23 cellular contexts compared by ENCODE assay signal in genomic region chr1:63981408-63981773, GRCh38.
"Had no signal": no experiment of that assay in that cellular context is flagged by ENCODE, and none has a peak within 500 bp of the region (broad histone marks: within the 10 kb centered on the region; RNA-seq: fewer than 3 reads in every experiment).

No MANE protein-coding gene starts in this region.

- H3K27me3 Mint-ChIP-seq: activated CD4-positive, alpha-beta memory T cell treated with anti-CD3 and anti-CD28 coated beads for 36 hours; dendritic cell treated with granulocyte-macrophage colony-stimulating factor and Interleukin-4, amounts not matched to agents 40 ng/mL and 50 ng/mL, for 4 days had no signal

- H3K9me3 ChIP-seq: gastrocnemius medialis, sigmoid colon, testis, upper lobe of left lung had no signal

- ATAC-seq: stimulated activated memory B cell treated with anti-CD40 and anti-IgM and Interleukin-4, amounts not matched to agents 10 μg/mL and 1 μg/mL and 100 μg/mL, for 72 hours had no signal

- H3K36me3 ChIP-seq: cardiac muscle cell, gastrocnemius medialis, sigmoid colon, upper lobe of left lung had no signal

- H3K4me1 ChIP-seq: gastrocnemius medialis, testis had no signal

- DNase-seq: activated CD4-positive, alpha-beta memory T cell treated with anti-CD3 and anti-CD28 coated beads for 36 hours; activated CD4-positive, alpha-beta T cell treated with anti-CD3 and anti-CD28 coated beads for 4 hours; activated CD4-positive, CD25-positive, alpha-beta regulatory T cell; activated naive CD4-positive, alpha-beta T cell treated with Interleukin-2 at 50 U/mL for 16 hours; activated naive CD8-positive, alpha-beta T cell treated with anti-CD3 and anti-CD28 coated beads, Interleukin-2, amount 10 ng/mL, durations not matched to agents 7 days and 5 days; activated T-cell treated with anti-CD3 and anti-CD28 coated beads, Interleukin-2, amount 50 U/mL, for 48 hours; amniotic stem cell; effector CD4-positive, alpha-beta T cell; gastrocnemius medialis; hypothalamus; left ventricle myocardium superior; midbrain; nucleus accumbens; sigmoid colon; stimulated activated CD4-positive, alpha-beta T cell treated with anti-CD3 and anti-CD28 coated beads, Interleukin-15, amount 100 ng/mL, for 24 hours; T-helper 9 cell; testis had no signal

- H3K27ac Mint-ChIP-seq: activated CD4-positive, alpha-beta memory T cell treated with anti-CD3 and anti-CD28 coated beads for 36 hours; activated naive CD8-positive, alpha-beta T cell treated with anti-CD3 and anti-CD28 coated beads, Interleukin-2, amount 10 ng/mL, durations not matched to agents 7 days and 5 days; dendritic cell treated with granulocyte-macrophage colony-stimulating factor and Interleukin-4, amounts not matched to agents 40 ng/mL and 50 ng/mL, for 4 days; stimulated activated memory B cell treated with anti-CD40 and anti-IgM and Interleukin-4, amounts not matched to agents 10 μg/mL and 1 μg/mL and 100 μg/mL, for 72 hours had no signal

- H3K27ac ChIP-seq: cardiac muscle cell, gastrocnemius medialis, sigmoid colon, testis had no signal

- H3K36me3 Mint-ChIP-seq: activated CD4-positive, alpha-beta memory T cell treated with anti-CD3 and anti-CD28 coated beads for 36 hours; activated naive CD8-positive, alpha-beta T cell treated with anti-CD3 and anti-CD28 coated beads, Interleukin-2, amount 10 ng/mL, durations not matched to agents 7 days and 5 days; stimulated activated memory B cell treated with anti-CD40 and anti-IgM and Interleukin-4, amounts not matched to agents 10 μg/mL and 1 μg/mL and 100 μg/mL, for 72 hours had no signal

- H3K27me3 ChIP-seq: cardiac muscle cell, gastrocnemius medialis, sigmoid colon, testis, upper lobe of left lung had no signal

- H3K4me3 Mint-ChIP-seq: activated CD4-positive, alpha-beta memory T cell treated with anti-CD3 and anti-CD28 coated beads for 36 hours; activated naive CD8-positive, alpha-beta T cell treated with anti-CD3 and anti-CD28 coated beads, Interleukin-2, amount 10 ng/mL, durations not matched to agents 7 days and 5 days; dendritic cell treated with granulocyte-macrophage colony-stimulating factor and Interleukin-4, amounts not matched to agents 40 ng/mL and 50 ng/mL, for 4 days; stimulated activated memory B cell treated with anti-CD40 and anti-IgM and Interleukin-4, amounts not matched to agents 10 μg/mL and 1 μg/mL and 100 μg/mL, for 72 hours had no signal

- H3K9me3 Mint-ChIP-seq: activated CD4-positive, alpha-beta memory T cell treated with anti-CD3 and anti-CD28 coated beads for 36 hours; activated naive CD8-positive, alpha-beta T cell treated with anti-CD3 and anti-CD28 coated beads, Interleukin-2, amount 10 ng/mL, durations not matched to agents 7 days and 5 days; dendritic cell treated with granulocyte-macrophage colony-stimulating factor and Interleukin-4, amounts not matched to agents 40 ng/mL and 50 ng/mL, for 4 days had no signal

- FAIRE-seq: endometrium had no signal

- H3K4me3 ChIP-seq: cardiac muscle cell, gastrocnemius medialis, sigmoid colon, smooth muscle cell, testis, upper lobe of left lung had no signal

- H3K4me1 Mint-ChIP-seq: activated naive CD8-positive, alpha-beta T cell treated with anti-CD3 and anti-CD28 coated beads, Interleukin-2, amount 10 ng/mL, durations not matched to agents 7 days and 5 days; stimulated activated memory B cell treated with anti-CD40 and anti-IgM and Interleukin-4, amounts not matched to agents 10 μg/mL and 1 μg/mL and 100 μg/mL, for 72 hours had no signal
